In the genomic region with DNA sequence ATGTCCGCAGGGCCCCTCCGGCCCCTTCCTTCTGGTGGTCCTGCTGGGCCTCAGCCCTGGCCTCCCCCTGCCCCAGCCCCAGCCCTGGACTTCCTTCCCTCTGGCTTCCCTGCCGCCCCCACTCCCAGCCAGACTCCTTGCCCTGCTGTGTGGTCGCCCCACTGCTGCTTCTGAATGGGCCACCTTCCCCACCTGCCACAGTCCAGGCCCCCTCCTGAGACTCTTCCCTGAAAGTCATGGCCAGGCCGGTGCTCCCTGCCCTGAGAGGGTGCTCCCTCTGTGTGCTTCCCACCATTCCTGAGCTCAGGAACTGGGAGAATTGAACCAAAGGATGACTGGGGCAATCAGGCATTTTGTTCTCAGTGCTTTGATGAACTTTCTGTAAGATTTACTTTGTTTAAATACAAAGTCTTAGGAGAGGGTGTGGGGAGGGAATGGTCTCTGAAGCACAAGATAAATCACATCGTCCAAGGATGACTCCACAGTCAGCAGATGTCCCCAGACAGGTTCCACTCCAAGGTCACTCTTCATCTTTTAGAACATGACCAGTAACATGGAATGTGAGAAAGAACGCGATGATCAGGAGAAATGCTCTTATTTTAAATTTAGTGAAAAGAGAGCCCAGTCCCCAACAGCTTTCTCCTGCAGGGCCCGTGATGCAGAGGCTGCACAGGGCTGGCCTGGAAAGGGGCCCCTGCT, we compare ENCODE assay signal across 8 cellular contexts. TPM values are rescaled to one million over a fixed set of nuclear protein-coding genes. Genes with fewer than 3 reads are reported as not detected.
DNase-seq lines count a peak whose midpoint lies in the region; ATAC-seq and TF ChIP-seq lines count a peak whose summit lies in the region.

No MANE protein-coding gene starts in this region.

- H3K36me3 Mint-ChIP-seq in CD14-positive monocyte = peaks cover 26 to 50% of the 10 kb centered on the region in 2 donors
- peaks cover 3% of the 10 kb centered on the region for H3K36me3 Mint-ChIP-seq in endothelial cell (ENCODE audit: low read depth, unreplicated experiment)

- H3K4me1 ChIP-seq in NT2/D1 (ENCODE audit: insufficient read depth, insufficient read length) (peaks cover 9% of the 10 kb centered on the region), osteoblast (ENCODE audit: insufficient read depth, low read length) (peaks cover 8% of the 10 kb centered on the region)

- ATAC-seq in omental fat pad (ENCODE audit: low FRiP score) = no peak

- peak overlapping the region; percentile 81 for H3K4me2 ChIP-seq in osteoblast (ENCODE audit: insufficient read depth, low read length)

- H4K20me1 ChIP-seq in osteoblast (ENCODE audit: insufficient read depth, low read length) = no peaks in the 10 kb centered on the region

- H3K4me3 Mint-ChIP-seq in CD14-positive monocyte (peak overlapping the region; percentile 84 to 89), endothelial cell (ENCODE audit: unreplicated experiment) (peak overlapping the region; percentile 81)

- H3K27me3 ChIP-seq in NT2/D1 (ENCODE audit: insufficient read depth, insufficient read length) = no peaks in the 10 kb centered on the region
- H3K27me3 ChIP-seq in osteoblast (ENCODE audit: insufficient read depth, low read length) = no peaks in the 10 kb centered on the region

- intact Hi-C loops in CD14-positive monocyte (cut with micrococcal nuclease) = no loop called here

- peak overlapping the region; percentile 59 for H2AFZ ChIP-seq in osteoblast (ENCODE audit: low read length)

- peak overlapping the region; percentile 41 for H3K27ac ChIP-seq in osteoblast (ENCODE audit: low read depth, low read length)

- no peaks in the 10 kb centered on the region for H3K9me3 Mint-ChIP-seq in CD14-positive monocyte
- H3K9me3 Mint-ChIP-seq in endothelial cell (ENCODE audit: unreplicated experiment) = no peaks in the 10 kb centered on the region

- peak overlapping the region; percentile 50 for H3K9ac ChIP-seq in NT2/D1 (ENCODE audit: insufficient read length, low read depth)

- peak overlapping the region; percentile 32 for H3K4me3 ChIP-seq in NT2/D1 (ENCODE audit: insufficient read length, low read depth)
- peak overlapping the region; percentile 74 for H3K4me3 ChIP-seq in osteoblast (ENCODE audit: insufficient read depth, low read length)

- no peak for DNase-seq in CD14-positive monocyte (ENCODE audit: low spot score)
- no peak for DNase-seq in NT2/D1 (ENCODE audit: low read depth, low spot score)
- DNase-seq in endothelial cell (ENCODE audit: low spot score) = no peak
- DNase-seq in osteoblast (ENCODE audit: insufficient read length, low spot score, missing footprints) = peak; percentile 76
- DNase-seq in omental fat pad (ENCODE audit: low spot score) = no peak
- no peak for DNase-seq in NCI-H748 treated with DMSO at 0.1 percent for 48 hours (lab: John Stamatoyannopoulos, UW)
- no peak for DNase-seq in OCI-M2 (lab: John Stamatoyannopoulos, UW; ENCODE audit: unreplicated experiment)
- DNase-seq in amniotic stem cell (lab: John Stamatoyannopoulos, UW) = no peak

- H3K4me1 Mint-ChIP-seq in CD14-positive monocyte = peaks cover 30% of the 10 kb centered on the region
- peaks cover 28% of the 10 kb centered on the region for H3K4me1 Mint-ChIP-seq in endothelial cell (ENCODE audit: unreplicated experiment)

- peaks cover under 1% of the 10 kb centered on the region for H3K79me2 ChIP-seq in osteoblast (ENCODE audit: insufficient read depth, low read length)

- no peaks in the 10 kb centered on the region for H3K27me3 Mint-ChIP-seq in CD14-positive monocyte (ENCODE audit: low read depth in 3 of 3)
- H3K27me3 Mint-ChIP-seq in endothelial cell (ENCODE audit: unreplicated experiment) = peaks cover 7% of the 10 kb centered on the region

- no peaks in the 10 kb centered on the region for H3K9me3 ChIP-seq in NT2/D1 (ENCODE audit: insufficient read depth, low read length)
- H3K9me3 ChIP-seq in osteoblast (ENCODE audit: low read depth, low read length) = no peaks in the 10 kb centered on the region

- peak overlapping the region; percentile 66 to 95 (median 90) for H3K27ac Mint-ChIP-seq in CD14-positive monocyte
- H3K27ac Mint-ChIP-seq in endothelial cell (ENCODE audit: unreplicated experiment) = no peak overlapping the region

- TF ChIP-seq CTCF in CD14-positive monocyte (IDR thresholded peaks at IDR 0.05) (no peak), endothelial cell (IDR thresholded peaks at IDR 0.05; ENCODE audit: unreplicated experiment) (no peak), osteoblast (IDR thresholded peaks at IDR 0.05; ENCODE audit: extremely low read depth, low read depth, low read length) (no peak), omental fat pad (IDR thresholded peaks at IDR 0.05) (no peak)

- H3K36me3 ChIP-seq in NT2/D1 (ENCODE audit: insufficient read depth, insufficient read length, low read length) (peaks cover 14% of the 10 kb centered on the region), osteoblast (ENCODE audit: insufficient read depth, low read length) (no peaks in the 10 kb centered on the region)

RNA-seq across cellular contexts. Expression of a gene that starts 0.8 kb away (rescaled TPM):
- 1 to 10 TPM; 1.7 to 2.0 TPM for polyA plus RNA-seq in CD14-positive monocyte
- 6.5 TPM for total RNA-seq in endothelial cell (ENCODE audit: unreplicated experiment)
- total RNA-seq in osteoblast = 3.2 and 4.0 TPM in 2 replicates
- total RNA-seq in omental fat pad = 1 to 10 TPM in 2 of 4 donors, under 1 TPM in 2; 0.65 to 6.3 (median 1.1) TPM

RNA-seq across cellular contexts. Expression of a gene that starts 7.6 kb away (rescaled TPM):
- 10 to 100 TPM; 69.4 to 86.3 TPM for polyA plus RNA-seq in CD14-positive monocyte
- 10.9 TPM for total RNA-seq in endothelial cell (ENCODE audit: unreplicated experiment)
- total RNA-seq in osteoblast = 16.6 and 20.0 TPM in 2 replicates
- 10 to 100 TPM in 1 of 4 donors, 1 to 10 TPM in 3; 5.8 to 11.0 (median 7.8) TPM for total RNA-seq in omental fat pad

RNA-seq across cellular contexts. Expression of a gene that starts 19.0 kb away (rescaled TPM):
- polyA plus RNA-seq in CD14-positive monocyte = 1 to 10 TPM; 4.4 to 8.0 TPM
- total RNA-seq in endothelial cell (ENCODE audit: unreplicated experiment) (21.1 TPM), osteoblast (3.5 and 5.1 TPM in 2 replicates), omental fat pad (1 to 10 TPM; 1.8 to 9.0 (median 2.6) TPM)

RNA-seq across cellular contexts. Expression of a gene that starts 39.6 kb away (rescaled TPM):
- 10 to 100 TPM in 1 of 2 donors, under 1 TPM in 1; 0.40 to 12.6 TPM for polyA plus RNA-seq in CD14-positive monocyte
- 1.0 TPM for total RNA-seq in endothelial cell (ENCODE audit: unreplicated experiment)
- 0.36 and 0.59 TPM in 2 replicates for total RNA-seq in osteoblast
- 1 to 10 TPM in 2 of 4 donors, not detected in 2; 1.1 to 2.2 TPM for total RNA-seq in omental fat pad

RNA-seq across cellular contexts. Expression of a gene that starts 55.4 kb away (rescaled TPM):
- polyA plus RNA-seq in CD14-positive monocyte = 10 to 100 TPM; 64.5 to 73.6 TPM
- total RNA-seq in endothelial cell (ENCODE audit: unreplicated experiment) = 9.0 TPM
- 15.6 and 18.1 TPM in 2 replicates for total RNA-seq in osteoblast
- total RNA-seq in omental fat pad = 10 to 100 TPM in 1 of 4 donors, 1 to 10 TPM in 3; 5.5 to 20.3 (median 6.7) TPM
